ENCODE assay signal across 12 cellular contexts in genomic region chr4:184782731-184783472, GRCh38. TPM values are rescaled to one million over a fixed set of nuclear protein-coding genes. Genes with fewer than 3 reads are reported as not detected.
DNase-seq lines count a peak whose midpoint lies in the region; ATAC-seq, FAIRE-seq and TF ChIP-seq lines count a peak whose summit lies in the region.
"Had no signal": no experiment of that assay in that cellular context is flagged by ENCODE, and none has a peak within 500 bp of the region (broad histone marks: within the 10 kb centered on the region; RNA-seq: fewer than 3 reads in every experiment).

No MANE protein-coding gene starts in this region.

- peaks cover 0 to 13% (median 0%) of the 10 kb centered on the region in 3 donors for H3K36me3 ChIP-seq in pancreas

- H3K36me3 Mint-ChIP-seq in T-helper 1 cell treated with Interleukin-12 subunit alpha and Interleukin-12 subunit beta and Interleukin-4 antibody, amounts not matched to agents 30 μg/mL and 1 μg/mL, for 36 hours (ENCODE audit: low read depth) = peaks cover 35% of the 10 kb centered on the region
- peaks cover 25% of the 10 kb centered on the region for H3K36me3 Mint-ChIP-seq in activated naive CD8-positive, alpha-beta T cell treated with anti-CD3 and anti-CD28 coated beads for 36 hours

- no peak overlapping the region for H3K27ac ChIP-seq in pancreas

- ATAC-seq in HG02623 (IDR thresholded peaks at IDR 0.05; ENCODE audit: unreplicated experiment) (peak; percentile 46), pancreas (peak in 3 of 4 donors; percentile 50 to 52 (median 51)), HG02885 (IDR thresholded peaks at IDR 0.05; ENCODE audit: poor library complexity, unreplicated experiment) (no peak), GM21529 (IDR thresholded peaks at IDR 0.05; ENCODE audit: unreplicated experiment) (no peak)

- peaks cover 17% of the 10 kb centered on the region for H3K4me1 Mint-ChIP-seq in T-helper 1 cell treated with Interleukin-12 subunit alpha and Interleukin-12 subunit beta and Interleukin-4 antibody, amounts not matched to agents 30 μg/mL and 1 μg/mL, for 36 hours (ENCODE audit: low read depth)
- H3K4me1 Mint-ChIP-seq in activated naive CD8-positive, alpha-beta T cell treated with anti-CD3 and anti-CD28 coated beads for 36 hours = peaks cover 12% of the 10 kb centered on the region

- H3K4me3 Mint-ChIP-seq in T-helper 1 cell treated with Interleukin-12 subunit alpha and Interleukin-12 subunit beta and Interleukin-4 antibody, amounts not matched to agents 30 μg/mL and 1 μg/mL, for 36 hours = no peak overlapping the region
- no peak overlapping the region for H3K4me3 Mint-ChIP-seq in activated naive CD8-positive, alpha-beta T cell treated with anti-CD3 and anti-CD28 coated beads for 36 hours

- H3K4me1 ChIP-seq in pancreas = no peaks in the 10 kb centered on the region

- H3K27me3 Mint-ChIP-seq in T-helper 1 cell treated with Interleukin-12 subunit alpha and Interleukin-12 subunit beta and Interleukin-4 antibody, amounts not matched to agents 30 μg/mL and 1 μg/mL, for 36 hours (ENCODE audit: low read depth) = no peaks in the 10 kb centered on the region
- H3K27me3 Mint-ChIP-seq in activated naive CD8-positive, alpha-beta T cell treated with anti-CD3 and anti-CD28 coated beads for 36 hours = no peaks in the 10 kb centered on the region

- no peak for TF ChIP-seq CTCF in pancreas (IDR thresholded peaks at IDR 0.05)

- FAIRE-seq in pancreas (lab: Jason Lieb, UNC) = no peak

- no peaks in the 10 kb centered on the region for H3K9me3 ChIP-seq in pancreas

- H3K4me3 ChIP-seq in pancreas = no peak overlapping the region

- intact Hi-C loops in pancreas (cut with DNase I) = no loop called here

- DNase-seq in T-helper 1 cell (no peak), pancreas (no peak)
- DNase-seq in activated naive CD8-positive, alpha-beta T cell treated with anti-CD3 and anti-CD28 coated beads for 36 hours = no peak
- no peak for DNase-seq in activated CD4-positive, alpha-beta T cell treated with anti-CD3 and anti-CD28 coated beads, Interleukin-2, amount 50 U/mL, for 1 hour
- DNase-seq: activated CD4-positive, CD25-positive, alpha-beta regulatory T cell; IMR-90; SHP77; stimulated activated CD4-positive, alpha-beta T cell treated with anti-CD3 and anti-CD28 coated beads, Interleukin-1b, Interleukin-23, amount 100 ng/mL, for 48 hours had no signal

- H3K9me3 Mint-ChIP-seq in T-helper 1 cell treated with Interleukin-12 subunit alpha and Interleukin-12 subunit beta and Interleukin-4 antibody, amounts not matched to agents 30 μg/mL and 1 μg/mL, for 36 hours = peaks cover 3% of the 10 kb centered on the region
- peaks cover 3% of the 10 kb centered on the region for H3K9me3 Mint-ChIP-seq in activated naive CD8-positive, alpha-beta T cell treated with anti-CD3 and anti-CD28 coated beads for 36 hours

- no peaks in the 10 kb centered on the region for H3K27me3 ChIP-seq in pancreas

- 78% methylated on average over 17 of the region's 17 CpGs for WGBS in pancreas, 2 donors

- H3K27ac Mint-ChIP-seq in T-helper 1 cell treated with Interleukin-12 subunit alpha and Interleukin-12 subunit beta and Interleukin-4 antibody, amounts not matched to agents 30 μg/mL and 1 μg/mL, for 36 hours = peak overlapping the region; percentile 69
- H3K27ac Mint-ChIP-seq in activated naive CD8-positive, alpha-beta T cell treated with anti-CD3 and anti-CD28 coated beads for 36 hours = peak overlapping the region; percentile 2

RNA-seq across cellular contexts. Expression of gene ACSL1, which starts 42.9 kb away (rescaled TPM):
- 10 to 100 TPM; 15.0 to 15.9 TPM for total RNA-seq in activated naive CD8-positive, alpha-beta T cell treated with anti-CD3 and anti-CD28 coated beads for 36 hours
- total RNA-seq in pancreas = 10 to 100 TPM; 16.0 to 39.4 (median 20.9) TPM
- 10 to 100 TPM; 18.5 to 22.4 TPM for polyA plus RNA-seq in pancreas

RNA-seq across cellular contexts. Expression of gene CENPU, which starts 49.0 kb away (rescaled TPM):
- 10 to 100 TPM; 75.0 to 77.9 TPM for total RNA-seq in activated naive CD8-positive, alpha-beta T cell treated with anti-CD3 and anti-CD28 coated beads for 36 hours
- total RNA-seq in pancreas = 1 to 10 TPM in 4 of 6 donors, under 1 TPM in 2; 0.60 to 2.9 (median 1.1) TPM
- polyA plus RNA-seq in pancreas = 1 to 10 TPM; 1.1 to 1.5 TPM

Comparison
In these comparisons a context has a peak if more than half of its experiments do, and no peak if none do; other contexts are left out.
1. ATAC-seq: peak in HG02623 (single experiment) and pancreas (3 of 4); none in HG02885 (single experiment) and GM21529 (single experiment).
2. RNA of gene CENPU, which starts 49.0 kb away (total RNA-seq): 75.0 to 77.9 TPM in activated naive CD8-positive, alpha-beta T cell treated with anti-CD3 and anti-CD28 coated beads for 36 hours; 0.60 to 2.9 TPM in pancreas; every median in the first group is over 10 times any median in the second.